ENCODE assay signal across 9 cellular contexts in genomic region chr10:74855027-74855426, GRCh38. TPM values are rescaled to one million over a fixed set of nuclear protein-coding genes. Genes with fewer than 3 reads are reported as not detected.
DNase-seq lines count a peak whose midpoint lies in the region; ATAC-seq and TF ChIP-seq lines count a peak whose summit lies in the region.
"Had no signal": no experiment of that assay in that cellular context is flagged by ENCODE, and none has a peak within 500 bp of the region (broad histone marks: within the 10 kb centered on the region; RNA-seq: fewer than 3 reads in every experiment).

No MANE protein-coding gene starts in this region.

- peak; percentile 51 for DNase-seq in Right ventricle myocardium superior
- DNase-seq in cardiac septum (ENCODE audit: low spot score) = no peak
- peak; percentile 35 for DNase-seq in left cardiac atrium
- DNase-seq in MCF 10A (ENCODE audit: unreplicated experiment) = no peak
- DNase-seq in stimulated activated CD4-positive, alpha-beta T cell treated with anti-CD3 and anti-CD28 coated beads, Interleukin-2, amount 100 ng/mL, for 24 hours = no peak
- DNase-seq: Calu3 had no signal

- intact Hi-C loops in Right ventricle myocardium superior (cut with DNase I) (no loop called here), cardiac septum (cut with DNase I) (no loop called here), left cardiac atrium (cut with DNase I) (no loop called here), MCF 10A (cut with micrococcal nuclease) (no loop called here)

- no peaks in the 10 kb centered on the region for H3K9me3 ChIP-seq in OCI-LY1 (ENCODE audit: low read length)

- H2AFZ ChIP-seq in OCI-LY1 (ENCODE audit: low read length) = no peak overlapping the region

- no peak overlapping the region for H3K4me3 Mint-ChIP-seq in MCF 10A (ENCODE audit: unreplicated experiment)

- peak overlapping the region; percentile 34 for H3K9ac ChIP-seq in OCI-LY1 (ENCODE audit: low read length)

- BruUV-seq in MCF 10A (replicated peaks; lab: Mats Ljungman, UMichigan) = no TSS peak

- peaks cover 5% of the 10 kb centered on the region for H3K36me3 Mint-ChIP-seq in MCF 10A (ENCODE audit: insufficient read depth, unreplicated experiment)

- H3K4me1 ChIP-seq in OCI-LY1 (ENCODE audit: insufficient read depth, low read length, severe bottlenecking) = peaks cover 49% of the 10 kb centered on the region

- peak overlapping the region; percentile 87 for H3K27ac ChIP-seq in OCI-LY1 (ENCODE audit: low read depth, low read length, poor library complexity, severe bottlenecking)

- no peaks in the 10 kb centered on the region for H3K9me2 ChIP-seq in OCI-LY1 (ENCODE audit: low read depth, low read length)

- no peak overlapping the region for H3K27ac Mint-ChIP-seq in MCF 10A (ENCODE audit: low read depth, unreplicated experiment)

- no peaks in the 10 kb centered on the region for H3K9me3 Mint-ChIP-seq in MCF 10A (ENCODE audit: unreplicated experiment)

- TF ChIP-seq CTCF in OCI-LY1 (IDR thresholded peaks at IDR 0.05; ENCODE audit: low read length) (no peak), MCF 10A (IDR thresholded peaks at IDR 0.05; ENCODE audit: unreplicated experiment) (no peak)

- H3K4me2 ChIP-seq in OCI-LY1 (ENCODE audit: low read length) = peak overlapping the region; percentile 44

- no peaks in the 10 kb centered on the region for H3K27me3 Mint-ChIP-seq in MCF 10A (ENCODE audit: insufficient read depth, unreplicated experiment)

- H3K79me2 ChIP-seq in OCI-LY1 (ENCODE audit: insufficient read depth, low read length) = peaks cover 84% of the 10 kb centered on the region

- no peaks in the 10 kb centered on the region for H3K27me3 ChIP-seq in OCI-LY1 (ENCODE audit: insufficient read depth, low read length)

- POLR2A ChIA-PET in MCF 10A (lab: Yijun Ruan, JAX) = interaction anchor here (0.5 to 0.8 kb wide), 3 partner anchors 10 to 856 kb away, joined by 3 read pairs; no protein-coding TSS in a partner anchor

- no peaks in the 10 kb centered on the region for H4K20me1 ChIP-seq in OCI-LY1 (ENCODE audit: insufficient read depth, low read length)

- H3K36me3 ChIP-seq in OCI-LY1 (ENCODE audit: insufficient read depth, low read length) = peaks cover 14% of the 10 kb centered on the region

- 0 out of 2 replicates have a peak, but pooled peaks cover 5% of the 10 kb centered on the region for H3F3A ChIP-seq in OCI-LY1 (ENCODE audit: insufficient read depth, low read length)

- H3K4me1 Mint-ChIP-seq in MCF 10A (ENCODE audit: insufficient read depth, unreplicated experiment) = peaks cover 18% of the 10 kb centered on the region

- ATAC-seq in Right ventricle myocardium superior (ENCODE audit: poor library complexity) (peak; percentile 79), left cardiac atrium (peak; percentile 56 to 71), HG02840 (IDR thresholded peaks at IDR 0.05; ENCODE audit: low FRiP score, unreplicated experiment) (no peak), GM21528 (IDR thresholded peaks at IDR 0.05; ENCODE audit: low FRiP score, unreplicated experiment) (no peak)

- peak overlapping the region; percentile 6 for H3K4me3 ChIP-seq in OCI-LY1 (ENCODE audit: low read depth, low read length, poor library complexity, severe bottlenecking)

- CTCF ChIA-PET in MCF 10A (lab: Yijun Ruan, JAX) = no interaction called here

RNA-seq across cellular contexts. Expression of gene KAT6B, which starts 28.6 kb away (rescaled TPM):
- total RNA-seq in Right ventricle myocardium superior (36.2 TPM), cardiac septum (47.5 TPM), left cardiac atrium (10 to 100 TPM; 25.2 to 37.0 TPM), MCF 10A (2022) (16.4 and 18.3 TPM in 2 replicates)

Comparison
In these comparisons a context has a peak if more than half of its experiments do, and no peak if none do; other contexts are left out.
1. DNase-seq: peak in Right ventricle myocardium superior (single experiment) and left cardiac atrium (single experiment); none in cardiac septum (single experiment), MCF 10A (single experiment) and stimulated activated CD4-positive, alpha-beta T cell treated with anti-CD3 and anti-CD28 coated beads, Interleukin-2, amount 100 ng/mL, for 24 hours (0 of 2).
2. ATAC-seq: peak in Right ventricle myocardium superior (single experiment) and left cardiac atrium (2 of 2); none in HG02840 (single experiment) and GM21528 (single experiment).